In the genomic region with DNA sequence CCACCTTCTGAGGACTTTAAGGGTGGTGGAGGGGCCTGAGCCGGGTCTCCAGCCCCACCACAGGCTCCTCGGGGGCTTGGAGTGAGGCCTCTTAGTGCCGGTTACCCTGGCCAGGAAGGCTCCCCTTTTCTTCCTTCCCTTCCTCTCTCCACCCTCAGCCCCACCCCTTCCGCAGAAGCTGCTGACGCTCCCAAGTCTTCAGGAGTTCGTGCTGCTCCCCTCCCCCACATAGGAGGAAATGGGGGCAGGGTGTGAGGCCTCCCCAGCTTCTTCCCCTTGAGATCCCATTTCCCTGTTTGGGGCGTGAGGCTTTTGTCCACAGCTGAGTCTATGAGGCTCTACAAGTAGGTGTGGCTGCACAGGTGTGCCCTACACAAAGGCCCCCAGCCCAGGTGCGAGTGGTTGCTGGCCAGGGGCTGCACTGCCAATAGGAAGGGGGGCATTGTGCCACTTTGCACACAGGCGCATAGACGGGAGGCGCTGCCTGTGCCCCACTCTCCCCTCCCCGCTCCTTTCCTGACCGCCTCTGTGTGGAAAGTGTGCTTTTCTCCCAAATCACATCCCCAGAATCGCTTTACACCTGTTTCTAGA, we compare ENCODE assay signal across 11 cellular contexts.
A peak's percentile ranks its signal among the peaks of the same experiment; 100 is the strongest.
DNase-seq lines count a peak whose midpoint lies in the region; ATAC-seq and TF ChIP-seq lines count a peak whose summit lies in the region.
"Had no signal": no experiment of that assay in that cellular context is flagged by ENCODE, and none has a peak within 500 bp of the region (broad histone marks: within the 10 kb centered on the region; RNA-seq: fewer than 3 reads in every experiment).

No MANE protein-coding gene starts in this region.

- peak overlapping the region in 1 of 2 donors; percentile 40 for H3K4me3 ChIP-seq in stomach smooth muscle (ENCODE audit: low read length in 2 of 2)
- H3K4me3 ChIP-seq in effector memory CD4-positive, alpha-beta T cell (ENCODE audit: insufficient read depth, low read depth, low read length, poor library complexity, severe bottlenecking): no peak overlapping the region

- peaks cover 23% of the 10 kb centered on the region for H3K4me1 ChIP-seq in stomach smooth muscle (ENCODE audit: control insufficient read depth, insufficient read depth, low read length)
- H3K4me1 ChIP-seq in effector memory CD4-positive, alpha-beta T cell (ENCODE audit: control insufficient read depth, insufficient read depth, low read length, poor library complexity, severe bottlenecking): peaks cover 11% of the 10 kb centered on the region

- H3K27me3 ChIP-seq in layer of hippocampus (ENCODE audit: control insufficient read depth, insufficient read depth, low read length): no peaks in the 10 kb centered on the region
- H3K27me3 ChIP-seq in stomach smooth muscle (ENCODE audit: control insufficient read depth in 1 of 2, insufficient read depth in 2 of 2, low read length in 2 of 2): no peaks in the 10 kb centered on the region
- H3K27me3 ChIP-seq in effector memory CD4-positive, alpha-beta T cell (replicated peaks; ENCODE audit: control insufficient read depth, insufficient read depth, low read length, poor library complexity, severe bottlenecking): no peaks in the 10 kb centered on the region

- no peaks in the 10 kb centered on the region for H3K9me3 ChIP-seq in stomach smooth muscle (ENCODE audit: control insufficient read depth in 2 of 2, low read length in 2 of 2)
- H3K9me3 ChIP-seq in effector memory CD4-positive, alpha-beta T cell (ENCODE audit: control insufficient read depth, low read length): no peaks in the 10 kb centered on the region

- peak; percentile 6 for DNase-seq in DMS153 (lab: John Stamatoyannopoulos, UW)
- no peak for DNase-seq in DMS153 treated with DMSO at 0.1 percent for 48 hours (lab: John Stamatoyannopoulos, UW; ENCODE audit: unreplicated experiment)
- no peak for DNase-seq in amniotic stem cell (lab: John Stamatoyannopoulos, UW)
- DNase-seq in effector memory CD4-positive, alpha-beta T cell: no peak
- DNase-seq: 8988T; NCI-H345; stimulated activated naive CD4-positive, alpha-beta T cell treated with Interleukin-2 at 50 U/mL for 16 hours had no signal

- H3K27ac ChIP-seq in VCaP (peak overlapping the region; percentile 91), layer of hippocampus (ENCODE audit: low read depth, low read length) (peak overlapping the region; percentile 30), stomach smooth muscle (ENCODE audit: low read length) (peak overlapping the region; percentile 11)
- H3K27ac ChIP-seq in effector memory CD4-positive, alpha-beta T cell (ENCODE audit: insufficient read depth, low read length, poor library complexity, severe bottlenecking): no peak overlapping the region

- no peaks in the 10 kb centered on the region for H3K36me3 ChIP-seq in stomach smooth muscle (ENCODE audit: control insufficient read depth in 2 of 2, insufficient read depth in 2 of 2, low read length in 2 of 2)
- no peaks in the 10 kb centered on the region for H3K36me3 ChIP-seq in effector memory CD4-positive, alpha-beta T cell (ENCODE audit: control insufficient read depth, insufficient read depth, low read length)

- no peak for ATAC-seq in GM21528 (IDR thresholded peaks at IDR 0.05; ENCODE audit: low FRiP score, unreplicated experiment)

- TF ChIP-seq CTCF in VCaP (conservative IDR thresholded peaks at IDR 0.05): no peak

- H3K9ac ChIP-seq in stomach smooth muscle (ENCODE audit: low read length in 2 of 2): no peak overlapping the region
